1 cellular context compared by ENCODE assay signal in the genomic region with DNA sequence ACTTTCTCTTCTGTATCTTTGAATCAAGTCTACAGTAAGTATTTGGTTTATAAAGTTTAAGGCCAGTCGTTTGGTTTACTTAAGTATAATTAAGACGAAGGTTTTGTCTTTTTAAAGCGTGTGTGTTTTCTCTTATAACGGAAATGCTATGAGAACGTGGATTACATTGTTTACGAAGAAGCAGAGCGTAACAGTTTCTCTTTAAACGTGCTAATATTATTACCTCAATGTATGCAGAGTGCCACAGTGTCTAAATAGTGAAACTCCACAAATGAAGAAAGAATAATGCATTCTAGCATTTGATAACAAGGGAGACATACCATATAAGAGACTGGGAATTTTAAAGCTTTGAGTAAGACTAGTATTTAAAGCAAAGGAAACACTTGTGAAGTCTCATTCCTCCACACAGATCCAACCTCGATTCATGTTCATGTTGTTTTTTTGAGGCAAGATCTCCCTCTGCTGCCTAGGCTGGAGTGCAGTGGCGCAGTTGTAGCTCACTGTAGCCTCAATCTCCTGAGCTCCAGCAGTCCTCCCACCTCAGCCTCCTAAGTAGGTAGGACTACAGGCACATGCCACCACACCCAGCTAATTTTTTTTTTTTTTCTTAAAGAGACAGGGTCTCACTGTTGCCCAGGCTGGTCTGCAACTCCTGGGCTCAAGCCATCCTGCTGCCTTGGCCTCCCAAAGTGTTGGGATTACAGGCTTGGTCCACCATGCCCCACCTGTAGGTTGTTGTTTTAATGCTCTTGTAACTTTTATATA.
TF ChIP-seq lines count a peak whose summit lies in the region.

No MANE protein-coding gene starts in this region.

TF ChIP-seq in K562, 482 proteins besides CTCF, POLR2A, EP300 and RAD21 (continued from another document and continues in another):
- no peak for TF ChIP-seq ZNF407 (IDR thresholded peaks at IDR 0.05; ENCODE audit: low read depth)
- no peak for TF ChIP-seq NELFE (IDR thresholded peaks at IDR 0.05; ENCODE audit: insufficient read depth, insufficient read length)
- TF ChIP-seq RBM22 (IDR thresholded peaks at IDR 0.05; ENCODE audit: low read depth, low read length, poor library complexity, severe bottlenecking) = no peak
- no peak for TF ChIP-seq ELF4 (CRISPR knock-in tag; IDR thresholded peaks at IDR 0.05)
- TF ChIP-seq ZNF778 (CRISPR knock-in tag; IDR thresholded peaks at IDR 0.05) = no peak
- TF ChIP-seq POLR2H (tag; IDR thresholded peaks at IDR 0.05; ENCODE audit: low read depth) = no peak
- TF ChIP-seq, protein P1, sequence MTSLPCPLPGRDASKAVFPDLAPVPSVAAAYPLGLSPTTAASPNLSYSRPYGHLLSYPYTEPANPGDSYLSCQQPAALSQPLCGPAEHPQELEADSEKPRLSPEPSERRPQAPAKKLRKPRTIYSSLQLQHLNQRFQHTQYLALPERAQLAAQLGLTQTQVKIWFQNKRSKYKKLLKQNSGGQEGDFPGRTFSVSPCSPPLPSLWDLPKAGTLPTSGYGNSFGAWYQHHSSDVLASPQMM (CRISPR knock-in tag; IDR thresholded peaks at IDR 0.05) = no peak
- TF ChIP-seq, protein P2, sequence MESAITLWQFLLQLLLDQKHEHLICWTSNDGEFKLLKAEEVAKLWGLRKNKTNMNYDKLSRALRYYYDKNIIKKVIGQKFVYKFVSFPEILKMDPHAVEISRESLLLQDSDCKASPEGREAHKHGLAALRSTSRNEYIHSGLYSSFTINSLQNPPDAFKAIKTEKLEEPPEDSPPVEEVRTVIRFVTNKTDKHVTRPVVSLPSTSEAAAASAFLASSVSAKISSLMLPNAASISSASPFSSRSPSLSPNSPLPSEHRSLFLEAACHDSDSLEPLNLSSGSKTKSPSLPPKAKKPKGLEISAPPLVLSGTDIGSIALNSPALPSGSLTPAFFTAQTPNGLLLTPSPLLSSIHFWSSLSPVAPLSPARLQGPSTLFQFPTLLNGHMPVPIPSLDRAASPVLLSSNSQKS (CRISPR knock-in tag; IDR thresholded peaks at IDR 0.05) = no peak
- TF ChIP-seq ZC3H8 (IDR thresholded peaks at IDR 0.05) = no peak
- no peak; a peak in 1 of 4 replicates for TF ChIP-seq SIN3A (IDR thresholded peaks at IDR 0.05; ENCODE audit: borderline replicate concordance in 2 of 2, control insufficient read depth in 1 of 2, low read depth in 2 of 2, low read length in 2 of 2)
- no peak for TF ChIP-seq SMARCB1 (IDR thresholded peaks at IDR 0.05; ENCODE audit: insufficient read length, low read depth)
- no peak for TF ChIP-seq DEAF1 (CRISPR knock-in tag; IDR thresholded peaks at IDR 0.05)
- no peak for TF ChIP-seq TCF3 (CRISPR knock-in tag; IDR thresholded peaks at IDR 0.05)
- TF ChIP-seq DPF2 (IDR thresholded peaks at IDR 0.05) = 0 out of 2 replicates have a peak, but pooled peaks have one; percentile 13
- no peak; the same call in 1 of the 2 replicates for TF ChIP-seq ATF7 (IDR thresholded peaks at IDR 0.05)
- 0 out of 2 replicates have a peak, but pooled peaks have one; percentile 20 for TF ChIP-seq FOSL1 (tag; conservative IDR thresholded peaks at IDR 0.05)
- TF ChIP-seq RFX1 (IDR thresholded peaks at IDR 0.05) = no peak
- TF ChIP-seq HDAC1 (IDR thresholded peaks at IDR 0.05) = 0 out of 4 replicates have a peak, but pooled peaks of 1 of the 2 experiments have one; percentile 17
- TF ChIP-seq ZNF175 (CRISPR knock-in tag; IDR thresholded peaks at IDR 0.05; ENCODE audit: low read depth) = no peak
- no peak for TF ChIP-seq ZNF695 (CRISPR knock-in tag; IDR thresholded peaks at IDR 0.05)
- no peak for TF ChIP-seq PHB (CRISPR knock-in tag; IDR thresholded peaks at IDR 0.05)
- TF ChIP-seq KLF10 (CRISPR knock-in tag; IDR thresholded peaks at IDR 0.05) = no peak
- TF ChIP-seq, protein P3, sequence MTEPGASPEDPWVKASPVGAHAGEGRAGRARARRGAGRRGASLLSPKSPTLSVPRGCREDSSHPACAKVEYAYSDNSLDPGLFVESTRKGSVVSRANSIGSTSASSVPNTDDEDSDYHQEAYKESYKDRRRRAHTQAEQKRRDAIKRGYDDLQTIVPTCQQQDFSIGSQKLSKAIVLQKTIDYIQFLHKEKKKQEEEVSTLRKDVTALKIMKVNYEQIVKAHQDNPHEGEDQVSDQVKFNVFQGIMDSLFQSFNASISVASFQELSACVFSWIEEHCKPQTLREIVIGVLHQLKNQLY (CRISPR knock-in tag; conservative IDR thresholded peaks at IDR 0.05) = no peak
- TF ChIP-seq SMC3 (conservative IDR thresholded peaks at IDR 0.05; ENCODE audit: insufficient read depth, low read depth, low read length) = peak; percentile 45; the same call in 1 of the 2 replicates
- no peak for TF ChIP-seq XRCC3 (IDR thresholded peaks at IDR 0.05)
- TF ChIP-seq, protein P4, sequence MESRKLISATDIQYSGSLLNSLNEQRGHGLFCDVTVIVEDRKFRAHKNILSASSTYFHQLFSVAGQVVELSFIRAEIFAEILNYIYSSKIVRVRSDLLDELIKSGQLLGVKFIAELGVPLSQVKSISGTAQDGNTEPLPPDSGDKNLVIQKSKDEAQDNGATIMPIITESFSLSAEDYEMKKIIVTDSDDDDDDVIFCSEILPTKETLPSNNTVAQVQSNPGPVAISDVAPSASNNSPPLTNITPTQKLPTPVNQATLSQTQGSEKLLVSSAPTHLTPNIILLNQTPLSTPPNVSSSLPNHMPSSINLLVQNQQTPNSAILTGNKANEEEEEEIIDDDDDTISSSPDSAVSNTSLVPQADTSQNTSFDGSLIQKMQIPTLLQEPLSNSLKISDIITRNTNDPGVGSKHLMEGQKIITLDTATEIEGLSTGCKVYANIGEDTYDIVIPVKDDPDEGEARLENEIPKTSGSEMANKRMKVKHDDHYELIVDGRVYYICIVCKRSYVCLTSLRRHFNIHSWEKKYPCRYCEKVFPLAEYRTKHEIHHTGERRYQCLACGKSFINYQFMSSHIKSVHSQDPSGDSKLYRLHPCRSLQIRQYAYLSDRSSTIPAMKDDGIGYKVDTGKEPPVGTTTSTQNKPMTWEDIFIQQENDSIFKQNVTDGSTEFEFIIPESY (CRISPR knock-in tag; IDR thresholded peaks at IDR 0.05) = peak; percentile 72
- TF ChIP-seq KDM1A (IDR thresholded peaks at IDR 0.05) = peak in 1 of 2 experiments; percentile 23; a peak in 1 of 4 replicates
- TF ChIP-seq, protein P5, sequence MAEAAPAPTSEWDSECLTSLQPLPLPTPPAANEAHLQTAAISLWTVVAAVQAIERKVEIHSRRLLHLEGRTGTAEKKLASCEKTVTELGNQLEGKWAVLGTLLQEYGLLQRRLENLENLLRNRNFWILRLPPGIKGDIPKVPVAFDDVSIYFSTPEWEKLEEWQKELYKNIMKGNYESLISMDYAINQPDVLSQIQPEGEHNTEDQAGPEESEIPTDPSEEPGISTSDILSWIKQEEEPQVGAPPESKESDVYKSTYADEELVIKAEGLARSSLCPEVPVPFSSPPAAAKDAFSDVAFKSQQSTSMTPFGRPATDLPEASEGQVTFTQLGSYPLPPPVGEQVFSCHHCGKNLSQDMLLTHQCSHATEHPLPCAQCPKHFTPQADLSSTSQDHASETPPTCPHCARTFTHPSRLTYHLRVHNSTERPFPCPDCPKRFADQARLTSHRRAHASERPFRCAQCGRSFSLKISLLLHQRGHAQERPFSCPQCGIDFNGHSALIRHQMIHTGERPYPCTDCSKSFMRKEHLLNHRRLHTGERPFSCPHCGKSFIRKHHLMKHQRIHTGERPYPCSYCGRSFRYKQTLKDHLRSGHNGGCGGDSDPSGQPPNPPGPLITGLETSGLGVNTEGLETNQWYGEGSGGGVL (CRISPR knock-in tag; IDR thresholded peaks at IDR 0.05) = no peak
- TF ChIP-seq GABPA (tag; conservative IDR thresholded peaks at IDR 0.05; ENCODE audit: low read depth) = no peak
- TF ChIP-seq, protein P6, sequence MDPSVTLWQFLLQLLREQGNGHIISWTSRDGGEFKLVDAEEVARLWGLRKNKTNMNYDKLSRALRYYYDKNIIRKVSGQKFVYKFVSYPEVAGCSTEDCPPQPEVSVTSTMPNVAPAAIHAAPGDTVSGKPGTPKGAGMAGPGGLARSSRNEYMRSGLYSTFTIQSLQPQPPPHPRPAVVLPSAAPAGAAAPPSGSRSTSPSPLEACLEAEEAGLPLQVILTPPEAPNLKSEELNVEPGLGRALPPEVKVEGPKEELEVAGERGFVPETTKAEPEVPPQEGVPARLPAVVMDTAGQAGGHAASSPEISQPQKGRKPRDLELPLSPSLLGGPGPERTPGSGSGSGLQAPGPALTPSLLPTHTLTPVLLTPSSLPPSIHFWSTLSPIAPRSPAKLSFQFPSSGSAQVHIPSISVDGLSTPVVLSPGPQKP (CRISPR knock-in tag; IDR thresholded peaks at IDR 0.05) = no peak
- peak in 1 of 2 experiments; percentile 33; a peak in 1 of 4 replicates for TF ChIP-seq RCOR1 (IDR thresholded peaks at IDR 0.05; ENCODE audit: borderline replicate concordance in 1 of 2, low read depth in 2 of 2, low read length in 2 of 2)
- TF ChIP-seq ZNF644 (tag; IDR thresholded peaks at IDR 0.05; ENCODE audit: low read depth) = no peak
- no peak for TF ChIP-seq ZNF707 (CRISPR knock-in tag; conservative IDR thresholded peaks at IDR 0.05)
- TF ChIP-seq ZBTB7A (IDR thresholded peaks at IDR 0.05; ENCODE audit: borderline replicate concordance, control insufficient read depth, low read depth, low read length) = no peak
- no peak for TF ChIP-seq ZNF507 (tag; conservative IDR thresholded peaks at IDR 0.05)
- no peak for TF ChIP-seq MTA1 (IDR thresholded peaks at IDR 0.05; ENCODE audit: borderline replicate concordance)
- TF ChIP-seq TARDBP (IDR thresholded peaks at IDR 0.05) = no peak
- TF ChIP-seq ZNF766 (CRISPR knock-in tag; conservative IDR thresholded peaks at IDR 0.05) = no peak
- no peak for TF ChIP-seq BRF1 (IDR thresholded peaks at IDR 0.05; ENCODE audit: borderline replicate concordance, extremely low read depth, insufficient read length)
- no peak for TF ChIP-seq PPARD (CRISPR knock-in tag; IDR thresholded peaks at IDR 0.05)
- no peak for TF ChIP-seq SREBF2 (CRISPR knock-in tag; IDR thresholded peaks at IDR 0.05)
- TF ChIP-seq ZBTB9 (CRISPR knock-in tag; IDR thresholded peaks at IDR 0.05) = no peak
- no peak for TF ChIP-seq SPI1 (IDR thresholded peaks at IDR 0.05; ENCODE audit: borderline replicate concordance, low read depth, low read length)
- no peak for TF ChIP-seq TAL1 (IDR thresholded peaks at IDR 0.05)
